In the genomic region with DNA sequence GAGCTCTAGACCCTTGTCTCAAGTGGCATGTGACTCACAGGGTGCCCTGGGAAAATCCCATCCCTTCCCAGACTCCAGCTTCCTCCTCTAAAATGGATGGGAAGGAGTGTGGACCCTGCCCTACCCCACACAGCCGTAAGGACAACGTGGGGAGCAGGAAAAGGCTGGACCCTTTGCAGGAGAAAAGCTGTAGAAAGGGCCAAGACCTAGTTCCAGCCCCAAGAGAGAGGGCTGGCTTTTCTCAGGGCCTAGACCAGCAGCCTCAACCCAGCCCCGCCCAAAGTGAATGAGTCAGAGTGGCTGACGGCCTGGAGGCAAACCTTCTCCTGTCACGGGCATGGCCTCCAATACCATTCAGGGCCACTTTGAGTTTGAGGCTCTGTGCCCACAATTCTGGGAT, we compare ENCODE assay signal across 8 cellular contexts. TPM values are rescaled to one million over a fixed set of nuclear protein-coding genes. Genes with fewer than 3 reads are reported as not detected.
A peak's percentile ranks its signal among the peaks of the same experiment; 100 is the strongest.
DNase-seq lines count a peak whose midpoint lies in the region; ATAC-seq and TF ChIP-seq lines count a peak whose summit lies in the region.

No MANE protein-coding gene starts in this region.

- TF ChIP-seq POLR2A in transverse colon (IDR thresholded peaks at IDR 0.05) = no peak

- ATAC-seq in GM18861 (IDR thresholded peaks at IDR 0.05; ENCODE audit: unreplicated experiment) = peak; percentile 46
- ATAC-seq in HG03159 (IDR thresholded peaks at IDR 0.05; ENCODE audit: unreplicated experiment) = peak; percentile 64

- H3K4me1 Mint-ChIP-seq in MCF 10A (ENCODE audit: insufficient read depth, unreplicated experiment) = peaks cover 80% of the 10 kb centered on the region

- peak overlapping the region; percentile 99 for H3K27ac Mint-ChIP-seq in MCF 10A (ENCODE audit: low read depth, unreplicated experiment)

- in situ Hi-C loops in transverse colon (cut with MboI; ENCODE audit: low pct_ligation_motif_present in 1 of 4, low pct_unique_long_range_greater_than_20kb in 1 of 4, low sequenced_read_pairs in 3 of 4) = no loop called here

- TF ChIP-seq CTCF in MCF 10A (IDR thresholded peaks at IDR 0.05; ENCODE audit: unreplicated experiment) (no peak), transverse colon (IDR thresholded peaks at IDR 0.05) (no peak)

- no peaks in the 10 kb centered on the region for H3K9me3 Mint-ChIP-seq in MCF 10A (ENCODE audit: unreplicated experiment)

- CTCF ChIA-PET in MCF 10A (lab: Yijun Ruan, JAX) = interaction anchor here (0.5 to 21.0 kb wide), 18 partner anchors 8 to 212 kb away, joined by 3 to 564 read pairs (median 10); a partner anchor contains a TSS

- peak overlapping the region; percentile 62 for H3K4me3 ChIP-seq in mucosa of stomach (ENCODE audit: low read length)
- H3K4me3 ChIP-seq in transverse colon = peak overlapping the region in 1 of 4 donors; percentile 3

- POLR2A ChIA-PET in MCF 10A (lab: Yijun Ruan, JAX) = interaction anchor here (0.6 to 18.4 kb wide), 15 partner anchors 8 to 220 kb away, joined by 3 to 458 read pairs (median 28); a partner anchor contains a TSS

- H3K9me3 ChIP-seq in mucosa of stomach (ENCODE audit: control insufficient read depth, low read length) = no peaks in the 10 kb centered on the region
- H3K9me3 ChIP-seq in transverse colon = no peaks in the 10 kb centered on the region

- no peak for TF ChIP-seq EP300 in transverse colon (IDR thresholded peaks at IDR 0.05; ENCODE audit: low read depth)

- DNase-seq in SW480 (ENCODE audit: low spot score) (peak; percentile 80), MCF 10A (ENCODE audit: unreplicated experiment) (peak; percentile 99), transverse colon (peak; percentile 84), cortex of kidney (lab: John Stamatoyannopoulos, UW) (no peak), D341Med (ENCODE audit: low spot score) (no peak)

- H3K9ac ChIP-seq in mucosa of stomach (ENCODE audit: low read length) = peak overlapping the region; percentile 96

- peak overlapping the region; percentile 83 to 89 (median 86) for H3K27ac ChIP-seq in transverse colon

- H3K4me1 ChIP-seq in mucosa of stomach (ENCODE audit: control insufficient read depth, insufficient read depth, low read length) (peaks cover 74% of the 10 kb centered on the region), transverse colon (peaks cover 11 to 76% (median 52%) of the 10 kb centered on the region in 4 donors)

- no TSS peak for BruUV-seq in MCF 10A (replicated peaks; lab: Mats Ljungman, UMichigan)

- intact Hi-C loops in MCF 10A (cut with micrococcal nuclease) (loop anchor here (2.0 to 10.0 kb wide), 2 partner anchors 14 to 246 kb away; no protein-coding TSS in a partner anchor), transverse colon (cut with DNase I; ENCODE audit: low total_unique reads) (no loop called here)

- no peaks in the 10 kb centered on the region for H3K36me3 ChIP-seq in mucosa of stomach (ENCODE audit: control insufficient read depth, insufficient read depth, low read length)
- H3K36me3 ChIP-seq in transverse colon = no peaks in the 10 kb centered on the region

- H3K36me3 Mint-ChIP-seq in MCF 10A (ENCODE audit: insufficient read depth, unreplicated experiment) = peaks cover 49% of the 10 kb centered on the region

- H3K27me3 Mint-ChIP-seq in MCF 10A (ENCODE audit: insufficient read depth, unreplicated experiment) = no peaks in the 10 kb centered on the region

- H3K27me3 ChIP-seq in mucosa of stomach (ENCODE audit: control insufficient read depth, insufficient read depth, low read length) = no peaks in the 10 kb centered on the region
- H3K27me3 ChIP-seq in transverse colon = no peaks in the 10 kb centered on the region

- WGBS in transverse colon (ENCODE audit: low coverage in 1 of 2), 2 donors = 15% methylated on average over 5 of the region's 5 CpGs; no CpG with 5 or more reads in 1 of the 2 donors

- H3K4me3 Mint-ChIP-seq in MCF 10A (ENCODE audit: unreplicated experiment) = peak overlapping the region; percentile 83

RNA-seq across cellular contexts. Expression of a gene that starts 1.1 kb away (rescaled TPM):
- total RNA-seq in MCF 10A (2022) (999 and 1,572 TPM in 2 replicates), transverse colon (100 to 1,000 TPM in 3 of 4 donors, 10 to 100 TPM in 1; 47.2 to 147 (median 126) TPM)

RNA-seq across cellular contexts. Expression of a gene that starts 24.1 kb away (rescaled TPM):
- total RNA-seq in MCF 10A (2022) (not detected in 2 replicates), transverse colon (10 to 100 TPM in 2 of 4 donors, 1 to 10 TPM in 2; 1.8 to 84.2 (median 26.9) TPM)

RNA-seq across cellular contexts. Expression of a gene that starts 53.5 kb away (rescaled TPM):
- total RNA-seq in MCF 10A (2022) = 0.21 and 0.39 TPM in 2 replicates
- 1 to 10 TPM in 3 of 4 donors, not detected in 1; 1.5 to 3.7 (median 2.6) TPM for total RNA-seq in transverse colon

Comparison
In these comparisons a context has a peak if more than half of its experiments do, and no peak if none do; other contexts are left out.
1. DNase-seq: peak in SW480 (single experiment), MCF 10A (single experiment) and transverse colon (single experiment); none in cortex of kidney (single experiment) and D341Med (single experiment).